In genomic region chr7:65238785-65239184, GRCh38 we compare ENCODE assay signal across 20 cellular contexts.
DNase-seq lines count a peak whose midpoint lies in the region; ATAC-seq, FAIRE-seq and TF ChIP-seq lines count a peak whose summit lies in the region.
"Had no signal": no experiment of that assay in that cellular context is flagged by ENCODE, and none has a peak within 500 bp of the region (broad histone marks: within the 10 kb centered on the region; RNA-seq: fewer than 3 reads in every experiment).

No MANE protein-coding gene starts in this region.

- no peak overlapping the region for H3K27ac Mint-ChIP-seq in immature natural killer cell
- no peak overlapping the region for H3K27ac Mint-ChIP-seq in neural crest cell (ENCODE audit: unreplicated experiment)
- H3K27ac Mint-ChIP-seq: IgD-negative memory B cell had no signal

- DNase-seq in H7 (peak; percentile 41), immature natural killer cell (no peak), neural crest cell (ENCODE audit: low read depth, low spot score) (no peak), GM19239 (ENCODE audit: insufficient read length, low spot score) (no peak), dedifferentiated amniotic fluid mesenchymal stem cell (ENCODE audit: extremely low spot score) (no peak)
- no peak for DNase-seq in stimulated activated naive CD8-positive, alpha-beta T cell treated with anti-CD3 and anti-CD28 coated beads, Interleukin-15, Interleukin-2, amounts not matched to agents 100 U/mL and 50 U/mL, for 24 hours
- DNase-seq: Karpas-422, NCI-H1048, NCI-H1436 treated with DMSO at 0.1 percent for 48 hours, NCI-H2029, NCI-H2171, PC-9, SJCRH30 had no signal

- H3K4me1 Mint-ChIP-seq in immature natural killer cell (peaks cover 26% of the 10 kb centered on the region in 2 donors), neural crest cell (peaks cover 7% of the 10 kb centered on the region)

- peaks cover 10% of the 10 kb centered on the region for H3K27me3 ChIP-seq in H7 (ENCODE audit: control insufficient read depth, insufficient read depth, low read length)
- H3K27me3 ChIP-seq: BLaER1 treated with 17β-estradiol and CSF1 and Interleukin-3, amounts not matched to agents 10 nM and 100 nM; SJCRH30 had no signal

- H3K9me3 Mint-ChIP-seq in immature natural killer cell (no peaks in the 10 kb centered on the region), neural crest cell (no peaks in the 10 kb centered on the region)
- H3K9me3 Mint-ChIP-seq: IgD-negative memory B cell had no signal

- H3K4me3 ChIP-seq in H7 (ENCODE audit: insufficient read depth, low read depth, low read length), result no peak overlapping the region
- H3K4me3 ChIP-seq: BLaER1 treated with 17β-estradiol and CSF1 and Interleukin-3, amounts not matched to agents 10 nM and 100 nM had no signal

- H3K27me3 Mint-ChIP-seq in immature natural killer cell (ENCODE audit: low read depth in 3 of 3) (peaks cover 2 to 9% (median 4%) of the 10 kb centered on the region in 3 donors), neural crest cell (ENCODE audit: low read depth) (no peaks in the 10 kb centered on the region)

- no peak for FAIRE-seq in GM19239 (lab: Jason Lieb, UNC)
- FAIRE-seq: D721Med, GM12892, HTR-8/SVneo had no signal

- H3K36me3 ChIP-seq in H7 (replicated peaks; ENCODE audit: control insufficient read depth, insufficient read depth, low read length), result no peaks in the 10 kb centered on the region
- H3K36me3 ChIP-seq: BLaER1 treated with 17β-estradiol and CSF1 and Interleukin-3, amounts not matched to agents 10 nM and 100 nM; HAP-1; SJCRH30 had no signal

- H3K36me3 Mint-ChIP-seq in immature natural killer cell (no peaks in the 10 kb centered on the region), neural crest cell (ENCODE audit: low read depth) (no peaks in the 10 kb centered on the region)
- H3K36me3 Mint-ChIP-seq: IgD-negative memory B cell had no signal

- no peak for TF ChIP-seq CTCF in neural crest cell (conservative IDR thresholded peaks at IDR 0.05)

- H3K4me3 Mint-ChIP-seq in immature natural killer cell, result peak overlapping the region in 3 of 5 donors; percentile 33 to 58 (median 41)
- H3K4me3 Mint-ChIP-seq in neural crest cell, result peak overlapping the region; percentile 56
- H3K4me3 Mint-ChIP-seq: IgD-negative memory B cell had no signal

- ATAC-seq in stimulated activated naive CD8-positive, alpha-beta T cell treated with anti-CD3 and anti-CD28 coated beads, Interleukin-15, Interleukin-2, amounts not matched to agents 100 U/mL and 50 U/mL, for 24 hours, result peak; percentile 14
- no peak for ATAC-seq in GM19324 (IDR thresholded peaks at IDR 0.05; ENCODE audit: low FRiP score, unreplicated experiment)
